19 cellular contexts compared by ENCODE assay signal in genomic region chr2:162084561-162084960, GRCh38.
"Had no signal": no experiment of that assay in that cellular context is flagged by ENCODE, and none has a peak within 500 bp of the region (broad histone marks: within the 10 kb centered on the region; RNA-seq: fewer than 3 reads in every experiment).

No MANE protein-coding gene starts in this region.

- H3K4me3 ChIP-seq: upper lobe of left lung had no signal

- DNase-seq: activated CD4-positive, alpha-beta T cell treated with anti-CD3 and anti-CD28 coated beads, Interleukin-2, amount 50 U/mL, for 4 hours; activated CD8-positive, alpha-beta memory T cell treated with anti-CD3 and anti-CD28 coated beads, Interleukin-2, amount 50 U/mL, for 48 hours; activated naive CD4-positive, alpha-beta T cell; activated T-cell treated with anti-CD3 and anti-CD28 coated beads, Interleukin-2, amount 50 U/mL, for 4 hours; effector memory CD4-positive, alpha-beta T cell; glutamatergic neuron; hypothalamus; left ventricle myocardium superior; mammary epithelial cell; midbrain; stimulated activated CD4-positive, alpha-beta T cell treated with anti-CD3 and anti-CD28 coated beads, Interleukin-4, amount 100 ng/mL, for 24 hours; stimulated activated naive CD4-positive, alpha-beta T cell treated with Interleukin-2 at 50 U/mL for 16 hours; T-helper 9 cell; upper lobe of left lung had no signal

- H3K27ac ChIP-seq: upper lobe of left lung had no signal

- H3K36me3 ChIP-seq: upper lobe of left lung had no signal

- H3K27me3 Mint-ChIP-seq: activated naive CD8-positive, alpha-beta T cell; central memory CD8-positive, alpha-beta T cell had no signal

- H3K27me3 ChIP-seq: upper lobe of left lung had no signal

- H3K4me1 Mint-ChIP-seq: central memory CD8-positive, alpha-beta T cell; nephron; WTC11 had no signal

- ATAC-seq: activated T-cell treated with anti-CD3 and anti-CD28 coated beads, Interleukin-2, amount 50 U/mL, for 4 hours; left ventricle myocardium superior; WTC11 had no signal

- H3K27ac Mint-ChIP-seq: activated naive CD8-positive, alpha-beta T cell; activated T-helper 2 cell treated with anti-CD3 and anti-CD28 coated beads, Interferon-gamma antibody, Interleukin-2, Interleukin-4, amounts not matched to agents 10 μg/mL and 5 μg/mL and 100 μg/mL, durations not matched to agents 14 hours and 24 hours and 36 hours; WTC11 had no signal

- H3K9me3 Mint-ChIP-seq: central memory CD8-positive, alpha-beta T cell had no signal

- H3K4me3 Mint-ChIP-seq: activated naive CD8-positive, alpha-beta T cell; activated T-cell treated with anti-CD3 and anti-CD28 coated beads, Interleukin-2, amount 50 U/mL, for 4 hours; central memory CD8-positive, alpha-beta T cell; nephron; WTC11 had no signal

- H3K4me1 ChIP-seq: upper lobe of left lung had no signal
